Comparison of ENCODE assay signal across 1 cellular context in the genomic region with DNA sequence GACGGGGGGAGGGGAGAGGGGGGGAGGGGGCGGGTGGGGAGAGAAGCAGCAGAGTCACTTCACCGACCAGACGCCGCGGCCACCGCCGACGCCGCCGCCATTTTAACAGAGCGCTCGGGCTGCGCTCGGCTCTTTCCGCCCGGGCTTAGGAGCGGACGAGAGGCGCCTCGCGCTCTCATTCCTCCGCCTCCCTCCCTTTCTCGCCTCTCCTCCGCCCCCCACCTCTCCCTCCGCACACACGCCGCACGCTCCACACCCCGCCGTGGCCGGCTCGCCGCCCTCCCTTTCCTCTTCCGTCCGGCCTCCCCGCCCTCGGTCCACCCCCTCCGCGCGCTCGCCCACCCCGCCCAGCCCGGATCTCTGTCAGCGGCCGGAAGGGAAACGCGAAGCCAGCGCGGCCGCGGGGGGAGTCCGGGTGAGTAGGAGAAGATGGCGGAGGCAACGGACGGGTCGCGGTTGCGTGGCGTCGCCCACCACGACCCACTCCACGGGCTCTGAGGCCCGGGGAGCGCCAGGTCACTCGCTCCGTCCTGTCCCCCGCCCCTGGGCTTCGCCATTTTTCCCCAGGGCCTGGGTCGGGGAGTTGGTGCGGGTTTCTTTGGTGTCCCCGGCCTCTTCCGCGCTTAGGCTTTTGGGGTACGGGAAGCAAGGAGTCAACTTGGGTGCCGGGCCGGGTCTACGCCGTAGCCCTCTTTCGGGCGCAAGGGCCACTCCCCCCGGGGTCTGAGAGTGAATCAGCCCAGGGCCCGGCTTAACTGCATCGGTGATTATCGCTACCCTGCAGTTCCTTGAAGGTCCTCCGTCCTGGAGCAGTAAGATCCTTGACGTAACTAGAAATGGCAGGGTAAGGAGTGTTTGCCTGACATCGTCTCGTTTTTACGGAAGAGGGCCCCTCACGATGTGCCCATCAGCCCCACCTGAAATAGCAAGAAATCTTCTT.
A peak's percentile ranks its signal among the peaks of the same experiment; 100 is the strongest.
TF ChIP-seq lines count a peak whose summit lies in the region.

USP34 (minus strand) TSS at position 123 of the 940 bp plus-strand sequence. CDS start 395 bp downstream, outside the sequence.

TF ChIP-seq in K562, 482 proteins besides CTCF, POLR2A, EP300 and RAD21 (continued from another document and continues in another):
- TF ChIP-seq E2F4 (CRISPR knock-in tag; IDR thresholded peaks at IDR 0.05; ENCODE audit: low read depth) (no peak), SAP30 (IDR thresholded peaks at IDR 0.05; ENCODE audit: borderline replicate concordance, insufficient read depth, low read depth, low read length, poor library complexity, severe bottlenecking) (no peak), TCF3 (CRISPR knock-in tag; IDR thresholded peaks at IDR 0.05) (0 out of 2 replicates have a peak, but pooled peaks have one; percentile 13), CBX1 (IDR thresholded peaks at IDR 0.05; ENCODE audit: low read depth) (peak; percentile 95), ZNF3 (CRISPR knock-in tag; IDR thresholded peaks at IDR 0.05) (no peak), SUPT5H (IDR thresholded peaks at IDR 0.05) (peak; percentile 94), KLF6 (CRISPR knock-in tag; IDR thresholded peaks at IDR 0.05; ENCODE audit: borderline replicate concordance) (no peak), RFX7 (CRISPR knock-in tag; IDR thresholded peaks at IDR 0.05) (no peak), HEY1 (CRISPR knock-in tag; IDR thresholded peaks at IDR 0.05; ENCODE audit: borderline replicate concordance) (no peak), POLR2AphosphoS5 (IDR thresholded peaks at IDR 0.05; ENCODE audit: control insufficient read depth, insufficient read depth, low read depth, low read length) (peak; percentile 88), ZNF449 (CRISPR knock-in tag; IDR thresholded peaks at IDR 0.05) (no peak), ID3 (CRISPR knock-in tag; IDR thresholded peaks at IDR 0.05) (no peak), ID3 (tag; IDR thresholded peaks at IDR 0.05) (no peak), CAMTA2 (CRISPR knock-in tag; conservative IDR thresholded peaks at IDR 0.05) (no peak), LCOR (CRISPR knock-in tag; IDR thresholded peaks at IDR 0.05) (no peak), CREB1 (IDR thresholded peaks at IDR 0.05) (peak; percentile 39), CREB1 (CRISPR knock-in tag; IDR thresholded peaks at IDR 0.05) (peak; percentile 44; the same call in 1 of the 2 replicates), PATZ1 (CRISPR knock-in tag; IDR thresholded peaks at IDR 0.05; ENCODE audit: borderline replicate concordance) (no peak), TRIM28 (IDR thresholded peaks at IDR 0.05) (no peak), ZNF584 (CRISPR knock-in tag; IDR thresholded peaks at IDR 0.05; ENCODE audit: low read depth) (no peak), ZNF24 (IDR thresholded peaks at IDR 0.05) (no peak), JUND (IDR thresholded peaks at IDR 0.05; ENCODE audit: borderline replicate concordance, low read depth, low read length) (no peak; the same call in 1 of the 2 replicates), JUND (tag; IDR thresholded peaks at IDR 0.05; ENCODE audit: borderline replicate concordance, low read depth, low read length) (no peak; the same call in 2 of the 3 replicates), NBN (IDR thresholded peaks at IDR 0.05; ENCODE audit: low read depth) (0 out of 2 replicates have a peak, but pooled peaks have one; percentile 32), ZC3H4 (CRISPR knock-in tag; IDR thresholded peaks at IDR 0.05; ENCODE audit: borderline replicate concordance) (no peak), MEF2D (tag; conservative IDR thresholded peaks at IDR 0.05; ENCODE audit: low read depth) (no peak), TFAM (CRISPR knock-in tag; conservative IDR thresholded peaks at IDR 0.05) (no peak), PPARD (CRISPR knock-in tag; IDR thresholded peaks at IDR 0.05) (no peak)
- TF ChIP-seq, protein P1, sequence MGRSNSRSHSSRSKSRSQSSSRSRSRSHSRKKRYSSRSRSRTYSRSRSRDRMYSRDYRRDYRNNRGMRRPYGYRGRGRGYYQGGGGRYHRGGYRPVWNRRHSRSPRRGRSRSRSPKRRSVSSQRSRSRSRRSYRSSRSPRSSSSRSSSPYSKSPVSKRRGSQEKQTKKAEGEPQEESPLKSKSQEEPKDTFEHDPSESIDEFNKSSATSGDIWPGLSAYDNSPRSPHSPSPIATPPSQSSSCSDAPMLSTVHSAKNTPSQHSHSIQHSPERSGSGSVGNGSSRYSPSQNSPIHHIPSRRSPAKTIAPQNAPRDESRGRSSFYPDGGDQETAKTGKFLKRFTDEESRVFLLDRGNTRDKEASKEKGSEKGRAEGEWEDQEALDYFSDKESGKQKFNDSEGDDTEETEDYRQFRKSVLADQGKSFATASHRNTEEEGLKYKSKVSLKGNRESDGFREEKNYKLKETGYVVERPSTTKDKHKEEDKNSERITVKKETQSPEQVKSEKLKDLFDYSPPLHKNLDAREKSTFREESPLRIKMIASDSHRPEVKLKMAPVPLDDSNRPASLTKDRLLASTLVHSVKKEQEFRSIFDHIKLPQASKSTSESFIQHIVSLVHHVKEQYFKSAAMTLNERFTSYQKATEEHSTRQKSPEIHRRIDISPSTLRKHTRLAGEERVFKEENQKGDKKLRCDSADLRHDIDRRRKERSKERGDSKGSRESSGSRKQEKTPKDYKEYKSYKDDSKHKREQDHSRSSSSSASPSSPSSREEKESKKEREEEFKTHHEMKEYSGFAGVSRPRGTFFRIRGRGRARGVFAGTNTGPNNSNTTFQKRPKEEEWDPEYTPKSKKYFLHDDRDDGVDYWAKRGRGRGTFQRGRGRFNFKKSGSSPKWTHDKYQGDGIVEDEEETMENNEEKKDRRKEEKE (IDR thresholded peaks at IDR 0.05; ENCODE audit: borderline replicate concordance in 1 of 2, control insufficient read depth in 1 of 2, low read depth in 2 of 2, low read length in 1 of 2), result peak in 1 of 2 experiments; percentile 59; a peak in 1 of 4 replicates
- TF ChIP-seq, protein P2, sequence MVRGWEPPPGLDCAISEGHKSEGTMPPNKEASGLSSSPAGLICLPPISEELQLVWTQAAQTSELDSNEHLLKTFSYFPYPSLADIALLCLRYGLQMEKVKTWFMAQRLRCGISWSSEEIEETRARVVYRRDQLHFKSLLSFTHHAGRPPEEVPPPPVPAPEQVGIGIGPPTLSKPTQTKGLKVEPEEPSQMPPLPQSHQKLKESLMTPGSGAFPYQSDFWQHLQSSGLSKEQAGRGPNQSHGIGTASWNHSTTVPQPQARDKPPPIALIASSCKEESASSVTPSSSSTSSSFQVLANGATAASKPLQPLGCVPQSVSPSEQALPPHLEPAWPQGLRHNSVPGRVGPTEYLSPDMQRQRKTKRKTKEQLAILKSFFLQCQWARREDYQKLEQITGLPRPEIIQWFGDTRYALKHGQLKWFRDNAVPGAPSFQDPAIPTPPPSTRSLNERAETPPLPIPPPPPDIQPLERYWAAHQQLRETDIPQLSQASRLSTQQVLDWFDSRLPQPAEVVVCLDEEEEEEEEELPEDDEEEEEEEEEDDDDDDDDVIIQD (CRISPR knock-in tag; IDR thresholded peaks at IDR 0.05), result no peak
- TF ChIP-seq, protein P3, sequence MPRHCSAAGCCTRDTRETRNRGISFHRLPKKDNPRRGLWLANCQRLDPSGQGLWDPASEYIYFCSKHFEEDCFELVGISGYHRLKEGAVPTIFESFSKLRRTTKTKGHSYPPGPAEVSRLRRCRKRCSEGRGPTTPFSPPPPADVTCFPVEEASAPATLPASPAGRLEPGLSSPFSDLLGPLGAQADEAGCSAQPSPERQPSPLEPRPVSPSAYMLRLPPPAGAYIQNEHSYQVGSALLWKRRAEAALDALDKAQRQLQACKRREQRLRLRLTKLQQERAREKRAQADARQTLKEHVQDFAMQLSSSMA (CRISPR knock-in tag; IDR thresholded peaks at IDR 0.05), result no peak
- TF ChIP-seq, protein P4, sequence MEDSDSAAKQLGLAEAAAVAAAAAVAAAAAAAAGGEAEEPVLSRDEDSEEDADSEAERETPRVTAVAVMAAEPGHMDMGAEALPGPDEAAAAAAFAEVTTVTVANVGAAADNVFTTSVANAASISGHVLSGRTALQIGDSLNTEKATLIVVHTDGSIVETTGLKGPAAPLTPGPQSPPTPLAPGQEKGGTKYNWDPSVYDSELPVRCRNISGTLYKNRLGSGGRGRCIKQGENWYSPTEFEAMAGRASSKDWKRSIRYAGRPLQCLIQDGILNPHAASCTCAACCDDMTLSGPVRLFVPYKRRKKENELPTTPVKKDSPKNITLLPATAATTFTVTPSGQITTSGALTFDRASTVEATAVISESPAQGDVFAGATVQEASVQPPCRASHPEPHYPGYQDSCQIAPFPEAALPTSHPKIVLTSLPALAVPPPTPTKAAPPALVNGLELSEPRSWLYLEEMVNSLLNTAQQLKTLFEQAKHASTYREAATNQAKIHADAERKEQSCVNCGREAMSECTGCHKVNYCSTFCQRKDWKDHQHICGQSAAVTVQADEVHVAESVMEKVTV (CRISPR knock-in tag; IDR thresholded peaks at IDR 0.05), result peak; percentile 81
- TF ChIP-seq, protein P5, sequence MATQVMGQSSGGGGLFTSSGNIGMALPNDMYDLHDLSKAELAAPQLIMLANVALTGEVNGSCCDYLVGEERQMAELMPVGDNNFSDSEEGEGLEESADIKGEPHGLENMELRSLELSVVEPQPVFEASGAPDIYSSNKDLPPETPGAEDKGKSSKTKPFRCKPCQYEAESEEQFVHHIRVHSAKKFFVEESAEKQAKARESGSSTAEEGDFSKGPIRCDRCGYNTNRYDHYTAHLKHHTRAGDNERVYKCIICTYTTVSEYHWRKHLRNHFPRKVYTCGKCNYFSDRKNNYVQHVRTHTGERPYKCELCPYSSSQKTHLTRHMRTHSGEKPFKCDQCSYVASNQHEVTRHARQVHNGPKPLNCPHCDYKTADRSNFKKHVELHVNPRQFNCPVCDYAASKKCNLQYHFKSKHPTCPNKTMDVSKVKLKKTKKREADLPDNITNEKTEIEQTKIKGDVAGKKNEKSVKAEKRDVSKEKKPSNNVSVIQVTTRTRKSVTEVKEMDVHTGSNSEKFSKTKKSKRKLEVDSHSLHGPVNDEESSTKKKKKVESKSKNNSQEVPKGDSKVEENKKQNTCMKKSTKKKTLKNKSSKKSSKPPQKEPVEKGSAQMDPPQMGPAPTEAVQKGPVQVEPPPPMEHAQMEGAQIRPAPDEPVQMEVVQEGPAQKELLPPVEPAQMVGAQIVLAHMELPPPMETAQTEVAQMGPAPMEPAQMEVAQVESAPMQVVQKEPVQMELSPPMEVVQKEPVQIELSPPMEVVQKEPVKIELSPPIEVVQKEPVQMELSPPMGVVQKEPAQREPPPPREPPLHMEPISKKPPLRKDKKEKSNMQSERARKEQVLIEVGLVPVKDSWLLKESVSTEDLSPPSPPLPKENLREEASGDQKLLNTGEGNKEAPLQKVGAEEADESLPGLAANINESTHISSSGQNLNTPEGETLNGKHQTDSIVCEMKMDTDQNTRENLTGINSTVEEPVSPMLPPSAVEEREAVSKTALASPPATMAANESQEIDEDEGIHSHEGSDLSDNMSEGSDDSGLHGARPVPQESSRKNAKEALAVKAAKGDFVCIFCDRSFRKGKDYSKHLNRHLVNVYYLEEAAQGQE (CRISPR knock-in tag; IDR thresholded peaks at IDR 0.05; ENCODE audit: low read depth), result peak; percentile 74; the same call in 1 of the 2 replicates
- TF ChIP-seq, protein P6, sequence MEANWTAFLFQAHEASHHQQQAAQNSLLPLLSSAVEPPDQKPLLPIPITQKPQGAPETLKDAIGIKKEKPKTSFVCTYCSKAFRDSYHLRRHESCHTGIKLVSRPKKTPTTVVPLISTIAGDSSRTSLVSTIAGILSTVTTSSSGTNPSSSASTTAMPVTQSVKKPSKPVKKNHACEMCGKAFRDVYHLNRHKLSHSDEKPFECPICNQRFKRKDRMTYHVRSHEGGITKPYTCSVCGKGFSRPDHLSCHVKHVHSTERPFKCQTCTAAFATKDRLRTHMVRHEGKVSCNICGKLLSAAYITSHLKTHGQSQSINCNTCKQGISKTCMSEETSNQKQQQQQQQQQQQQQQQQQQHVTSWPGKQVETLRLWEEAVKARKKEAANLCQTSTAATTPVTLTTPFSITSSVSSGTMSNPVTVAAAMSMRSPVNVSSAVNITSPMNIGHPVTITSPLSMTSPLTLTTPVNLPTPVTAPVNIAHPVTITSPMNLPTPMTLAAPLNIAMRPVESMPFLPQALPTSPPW (CRISPR knock-in tag; IDR thresholded peaks at IDR 0.05), result peak; percentile 99
- TF ChIP-seq, protein P7, sequence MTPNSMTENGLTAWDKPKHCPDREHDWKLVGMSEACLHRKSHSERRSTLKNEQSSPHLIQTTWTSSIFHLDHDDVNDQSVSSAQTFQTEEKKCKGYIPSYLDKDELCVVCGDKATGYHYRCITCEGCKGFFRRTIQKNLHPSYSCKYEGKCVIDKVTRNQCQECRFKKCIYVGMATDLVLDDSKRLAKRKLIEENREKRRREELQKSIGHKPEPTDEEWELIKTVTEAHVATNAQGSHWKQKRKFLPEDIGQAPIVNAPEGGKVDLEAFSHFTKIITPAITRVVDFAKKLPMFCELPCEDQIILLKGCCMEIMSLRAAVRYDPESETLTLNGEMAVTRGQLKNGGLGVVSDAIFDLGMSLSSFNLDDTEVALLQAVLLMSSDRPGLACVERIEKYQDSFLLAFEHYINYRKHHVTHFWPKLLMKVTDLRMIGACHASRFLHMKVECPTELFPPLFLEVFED (CRISPR knock-in tag; conservative IDR thresholded peaks at IDR 0.05), result no peak
